14 cellular contexts compared by ENCODE assay signal in the genomic region with DNA sequence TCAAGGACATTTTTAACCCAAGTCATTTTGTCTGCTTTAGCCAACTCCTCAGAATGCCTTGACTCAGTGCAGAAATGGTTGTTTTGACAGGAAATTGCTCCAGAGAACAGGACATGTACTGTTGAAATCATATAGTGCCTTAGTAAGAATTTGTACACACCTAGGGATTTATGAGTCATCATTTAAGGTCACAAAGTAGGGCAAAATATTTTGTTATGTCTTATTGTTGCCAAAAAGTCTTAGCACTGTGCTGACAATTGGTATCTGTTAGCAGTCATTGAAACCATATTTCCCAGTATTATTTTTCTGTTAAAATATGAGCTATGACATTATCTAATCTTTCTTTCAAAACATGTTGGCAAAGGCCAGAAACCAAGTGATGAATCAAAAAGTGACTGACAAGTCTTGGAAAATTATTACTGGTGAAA.
A peak's percentile ranks its signal among the peaks of the same experiment; 100 is the strongest.
DNase-seq lines count a peak whose midpoint lies in the region; ATAC-seq and TF ChIP-seq lines count a peak whose summit lies in the region.
"Had no signal": no experiment of that assay in that cellular context is flagged by ENCODE, and none has a peak within 500 bp of the region (broad histone marks: within the 10 kb centered on the region; RNA-seq: fewer than 3 reads in every experiment).

No MANE protein-coding gene starts in this region.

- peak; percentile 48 for DNase-seq in ELR (ENCODE audit: low read depth)
- no peak for DNase-seq in SK-N-SH
- no peak for DNase-seq in esophagus squamous epithelium (lab: John Stamatoyannopoulos, UW)
- no peak for DNase-seq in omental fat pad (ENCODE audit: low spot score)
- no peak for DNase-seq in CD8-positive, alpha-beta T cell
- no peak for DNase-seq in glomerular visceral epithelial cell (ENCODE audit: extremely low spot score)
- DNase-seq in stimulated activated effector memory CD8-positive, alpha-beta T cell treated with anti-CD3 and anti-CD28 coated beads, Interleukin-12 subunit alpha, Interleukin-12 subunit beta, amount 100 ng/mL, for 72 hours (ENCODE audit: low spot score in 2 of 2) = no peak
- DNase-seq in NCI-H2171 (lab: John Stamatoyannopoulos, UW) = no peak
- DNase-seq: activated naive CD4-positive, alpha-beta T cell treated with anti-CD3 and anti-CD28 coated beads, Interleukin-2, amount 10 ng/mL, durations not matched to agents 7 days and 5 days; C1 segment of cervical spinal cord; GF-D8 had no signal

- no peaks in the 10 kb centered on the region for H3K9me3 Mint-ChIP-seq in CD8-positive, alpha-beta T cell
- H3K9me3 Mint-ChIP-seq in stimulated activated effector memory CD8-positive, alpha-beta T cell treated with anti-CD3 and anti-CD28 coated beads, Interleukin-12 subunit alpha, Interleukin-12 subunit beta, amount 100 ng/mL, for 72 hours = no peaks in the 10 kb centered on the region
- H3K9me3 Mint-ChIP-seq: activated naive CD4-positive, alpha-beta T cell treated with anti-CD3 and anti-CD28 coated beads, Interleukin-2, amount 10 ng/mL, durations not matched to agents 7 days and 5 days had no signal

- H3K4me3 ChIP-seq in SK-N-SH (ENCODE audit: low read depth in 2 of 2, low read length in 1 of 2) (no peak overlapping the region), esophagus squamous epithelium (no peak overlapping the region)
- H3K4me3 ChIP-seq in CD8-positive, alpha-beta T cell (ENCODE audit: low read depth, low read length) = no peak overlapping the region
- H3K4me3 ChIP-seq: prostate gland had no signal

- no peaks in the 10 kb centered on the region for H3K4me1 Mint-ChIP-seq in CD8-positive, alpha-beta T cell (ENCODE audit: low read depth)
- H3K4me1 Mint-ChIP-seq in stimulated activated effector memory CD8-positive, alpha-beta T cell treated with anti-CD3 and anti-CD28 coated beads, Interleukin-12 subunit alpha, Interleukin-12 subunit beta, amount 100 ng/mL, for 72 hours = no peaks in the 10 kb centered on the region
- H3K4me1 Mint-ChIP-seq: activated naive CD4-positive, alpha-beta T cell treated with anti-CD3 and anti-CD28 coated beads, Interleukin-2, amount 10 ng/mL, durations not matched to agents 7 days and 5 days had no signal

- H3K27me3 ChIP-seq in SK-N-SH (ENCODE audit: insufficient read depth) (no peaks in the 10 kb centered on the region), esophagus squamous epithelium (no peaks in the 10 kb centered on the region)
- no peaks in the 10 kb centered on the region for H3K27me3 ChIP-seq in CD8-positive, alpha-beta T cell (ENCODE audit: insufficient read depth, low read length)

- H4K20me1 ChIP-seq in SK-N-SH (ENCODE audit: insufficient read depth) = no peaks in the 10 kb centered on the region

- H3K27ac ChIP-seq in SK-N-SH (ENCODE audit: low read depth in 2 of 2, low read length in 1 of 2) (no peak overlapping the region; a peak in 1 of 4 replicates), esophagus squamous epithelium (peak overlapping the region in 3 of 4 donors; percentile 36 to 70 (median 45))
- no peak overlapping the region for H3K27ac ChIP-seq in CD8-positive, alpha-beta T cell (ENCODE audit: low read depth, low read length)
- H3K27ac ChIP-seq: prostate gland had no signal

- TF ChIP-seq EP300 in SK-N-SH (IDR thresholded peaks at IDR 0.05; ENCODE audit: borderline replicate concordance in 1 of 2, low read depth in 1 of 2, low read length in 1 of 2) = no peak

- H3K9me3 ChIP-seq in SK-N-SH (no peaks in the 10 kb centered on the region), esophagus squamous epithelium (no peaks in the 10 kb centered on the region)
- no peaks in the 10 kb centered on the region for H3K9me3 ChIP-seq in CD8-positive, alpha-beta T cell (ENCODE audit: low read length)
- H3K9me3 ChIP-seq: prostate gland had no signal

- intact Hi-C loops in esophagus squamous epithelium (cut with DNase I) = no loop called here
- intact Hi-C loops in CD8-positive, alpha-beta T cell (cut with DNase I, micrococcal nuclease) = no loop called here

- H3K4me1 ChIP-seq in SK-N-SH (ENCODE audit: control insufficient read depth in 1 of 2, insufficient read depth in 2 of 2, low read depth in 1 of 2, low read length in 1 of 2) (no peaks in the 10 kb centered on the region), esophagus squamous epithelium (peaks cover 0 to 25% (median 2%) of the 10 kb centered on the region in 3 donors)
- H3K4me1 ChIP-seq in CD8-positive, alpha-beta T cell (ENCODE audit: insufficient read depth, low read length) = no peaks in the 10 kb centered on the region
- H3K4me1 ChIP-seq: prostate gland had no signal

- no peaks in the 10 kb centered on the region for H3K36me3 ChIP-seq in SK-N-SH (replicated peaks in 1 of 2; ENCODE audit: control insufficient read depth in 1 of 2, insufficient read depth in 2 of 2, low read length in 1 of 2)
- no peaks in the 10 kb centered on the region for H3K36me3 ChIP-seq in esophagus squamous epithelium
- no peaks in the 10 kb centered on the region for H3K36me3 ChIP-seq in CD8-positive, alpha-beta T cell (ENCODE audit: insufficient read depth, low read length)
- H3K36me3 ChIP-seq: prostate gland had no signal

- no peak overlapping the region for H3K4me2 ChIP-seq in SK-N-SH

- no peak overlapping the region for H2AFZ ChIP-seq in SK-N-SH (ENCODE audit: low read depth)

- no peak for TF ChIP-seq CTCF in SK-N-SH (IDR thresholded peaks at IDR 0.05)
- no peak for TF ChIP-seq CTCF in esophagus squamous epithelium (IDR thresholded peaks at IDR 0.05)
- TF ChIP-seq CTCF in omental fat pad (IDR thresholded peaks at IDR 0.05) = no peak
- TF ChIP-seq CTCF in CD8-positive, alpha-beta T cell (IDR thresholded peaks at IDR 0.05) = no peak

- no peak for TF ChIP-seq RAD21 in SK-N-SH (IDR thresholded peaks at IDR 0.05; ENCODE audit: low read length)

- CTCF ChIA-PET in SK-N-SH (lab: Yijun Ruan, JAX) = interaction anchor here (1.0 kb wide), 1 partner anchor 43 kb away, joined by 3 read pairs; no protein-coding TSS in a partner anchor
- CTCF ChIA-PET in CD8-positive, alpha-beta T cell (lab: Charles Lee) = no interaction called here

- peak; percentile 89 for ATAC-seq in omental fat pad (ENCODE audit: low FRiP score)
- no peak for ATAC-seq in CD8-positive, alpha-beta T cell
- ATAC-seq in stimulated activated effector memory CD8-positive, alpha-beta T cell treated with anti-CD3 and anti-CD28 coated beads, Interleukin-12 subunit alpha, Interleukin-12 subunit beta, amount 100 ng/mL, for 72 hours = no peak
- ATAC-seq: Panc1 had no signal

- no peaks in the 10 kb centered on the region for H3K36me3 Mint-ChIP-seq in CD8-positive, alpha-beta T cell
- no peaks in the 10 kb centered on the region for H3K36me3 Mint-ChIP-seq in stimulated activated effector memory CD8-positive, alpha-beta T cell treated with anti-CD3 and anti-CD28 coated beads, Interleukin-12 subunit alpha, Interleukin-12 subunit beta, amount 100 ng/mL, for 72 hours
- H3K36me3 Mint-ChIP-seq: activated naive CD4-positive, alpha-beta T cell treated with anti-CD3 and anti-CD28 coated beads, Interleukin-2, amount 10 ng/mL, durations not matched to agents 7 days and 5 days had no signal

- H3K27me3 Mint-ChIP-seq in CD8-positive, alpha-beta T cell (ENCODE audit: low read depth) = peaks cover 23% of the 10 kb centered on the region
- H3K27me3 Mint-ChIP-seq: dendritic cell treated with granulocyte-macrophage colony-stimulating factor and Interleukin-4, amounts not matched to agents 40 ng/mL and 50 ng/mL, for 4 days had no signal

- H3K27ac Mint-ChIP-seq in CD8-positive, alpha-beta T cell = no peak overlapping the region
- H3K27ac Mint-ChIP-seq in stimulated activated effector memory CD8-positive, alpha-beta T cell treated with anti-CD3 and anti-CD28 coated beads, Interleukin-12 subunit alpha, Interleukin-12 subunit beta, amount 100 ng/mL, for 72 hours = no peak overlapping the region
- H3K27ac Mint-ChIP-seq: activated naive CD4-positive, alpha-beta T cell treated with anti-CD3 and anti-CD28 coated beads, Interleukin-2, amount 10 ng/mL, durations not matched to agents 7 days and 5 days; dendritic cell treated with granulocyte-macrophage colony-stimulating factor and Interleukin-4, amounts not matched to agents 40 ng/mL and 50 ng/mL, for 4 days had no signal

- no peak for TF ChIP-seq POLR2A in esophagus squamous epithelium (IDR thresholded peaks at IDR 0.05)

- no peak overlapping the region for H3K9ac ChIP-seq in SK-N-SH

- peaks cover 7% of the 10 kb centered on the region for H3F3A ChIP-seq in SK-N-SH (replicated peaks; ENCODE audit: insufficient read depth)

- H3K9me2 ChIP-seq in SK-N-SH = no peaks in the 10 kb centered on the region

- POLR2A ChIA-PET in SK-N-SH (lab: Yijun Ruan, JAX) = no interaction called here
- POLR2A ChIA-PET in CD8-positive, alpha-beta T cell (lab: Charles Lee) = no interaction called here

- no peak overlapping the region for H3K4me3 Mint-ChIP-seq in CD8-positive, alpha-beta T cell
- no peak overlapping the region for H3K4me3 Mint-ChIP-seq in stimulated activated effector memory CD8-positive, alpha-beta T cell treated with anti-CD3 and anti-CD28 coated beads, Interleukin-12 subunit alpha, Interleukin-12 subunit beta, amount 100 ng/mL, for 72 hours
- H3K4me3 Mint-ChIP-seq: activated naive CD4-positive, alpha-beta T cell treated with anti-CD3 and anti-CD28 coated beads, Interleukin-2, amount 10 ng/mL, durations not matched to agents 7 days and 5 days; dendritic cell treated with granulocyte-macrophage colony-stimulating factor and Interleukin-4, amounts not matched to agents 40 ng/mL and 50 ng/mL, for 4 days had no signal

- no peaks in the 10 kb centered on the region for H3K79me2 ChIP-seq in SK-N-SH (ENCODE audit: insufficient read depth)

Comparison
In these comparisons a context has a peak if more than half of its experiments do, and no peak if none do; other contexts are left out.
1. H3K27ac ChIP-seq: peak in esophagus squamous epithelium (3 of 4); none in SK-N-SH (0 of 2) and CD8-positive, alpha-beta T cell (single experiment).